8 cellular contexts compared by ENCODE assay signal in genomic region chr11:108121274-108122155, GRCh38. TPM values are rescaled to one million over a fixed set of nuclear protein-coding genes. Genes with fewer than 3 reads are reported as not detected.
DNase-seq lines count a peak whose midpoint lies in the region; ATAC-seq and TF ChIP-seq lines count a peak whose summit lies in the region.

Gene ACAT1 (plus strand): TSS chr11:108121567. CDS start chr11:108121607, 40 bp downstream.

- peak within 1 kb of the TSS; percentile 80 for H3K4me3 ChIP-seq in AG09309 (ENCODE audit: control insufficient read depth, low read depth, low read length)

- TF ChIP-seq CTCF in AG09309 (IDR thresholded peaks at IDR 0.05; ENCODE audit: control insufficient read depth, insufficient read depth, low read depth, low read length, missing control alignments) (peak; percentile 15), activated B cell treated with CpG ODN at 0.5 μM for 24 hours (IDR thresholded peaks at IDR 0.05) (no peak)

- ATAC-seq in GM18909 (IDR thresholded peaks at IDR 0.05; ENCODE audit: poor library complexity, unreplicated experiment): peak; percentile 97
- ATAC-seq in HG03175 (IDR thresholded peaks at IDR 0.05; ENCODE audit: unreplicated experiment): peak; percentile 98
- ATAC-seq in activated B cell treated with CpG ODN at 0.5 μM for 24 hours (ENCODE audit: low read depth): peak; percentile 99

- H3K4me3 Mint-ChIP-seq in activated B cell treated with CpG ODN at 0.5 μM for 24 hours: peak within 1 kb of the TSS; percentile 87

- POLR2A ChIA-PET in activated B cell treated with CpG ODN at 0.5 μM for 24 hours (lab: Charles Lee): interaction anchor here (0.7 kb wide), 2 partner anchors 543 to 554 kb away, joined by 3 to 4 read pairs; partner anchors contain the start of gene DDX10

- no peaks in the 10 kb centered on the region for H3K9me3 Mint-ChIP-seq in activated B cell treated with CpG ODN at 0.5 μM for 24 hours

- peak within 1 kb of the TSS; percentile 80 for H3K27ac ChIP-seq in caudate nucleus (ENCODE audit: low read depth, low read length)

- H3K27me3 Mint-ChIP-seq in activated B cell treated with CpG ODN at 0.5 μM for 24 hours: no peaks in the 10 kb centered on the region

- intact Hi-C loops in activated B cell treated with CpG ODN at 0.5 μM for 24 hours (cut with micrococcal nuclease): loop anchor here (1.0 to 10.0 kb wide), 11 partner anchors 40 to 557 kb away; partner anchors contain the start of genes ALKBH8, C11orf65, DDX10 and POGLUT3

- peaks cover 39% of the 10 kb centered on the region for H3K4me1 Mint-ChIP-seq in activated B cell treated with CpG ODN at 0.5 μM for 24 hours

- peak; percentile 40 for DNase-seq in AG09309 (ENCODE audit: low read depth)
- peak; percentile 89 for DNase-seq in NCI-H226
- DNase-seq in activated B cell treated with CpG ODN at 0.5 μM for 24 hours: peak; percentile 96
- DNase-seq in caudate nucleus (lab: John Stamatoyannopoulos, UW): peak in 60 of 61 donors; percentile 37 to 96 (median 89)
- peak; percentile 92 for DNase-seq in inferior parietal cortex (ENCODE audit: extremely low spot score)
- peak; percentile 97 for DNase-seq in stimulated activated CD4-positive, alpha-beta T cell treated with anti-CD3 and anti-CD28 coated beads, Interleukin-12 subunit alpha, Interleukin-12 subunit beta, amount 100 ng/mL, for 4 hours

- CTCF ChIA-PET in activated B cell treated with CpG ODN at 0.5 μM for 24 hours (lab: Charles Lee): no interaction called here

- H3K27ac Mint-ChIP-seq in activated B cell treated with CpG ODN at 0.5 μM for 24 hours: peak within 1 kb of the TSS; percentile 56

- H3K36me3 Mint-ChIP-seq in activated B cell treated with CpG ODN at 0.5 μM for 24 hours (ENCODE audit: low read depth): peaks cover 5% of the 10 kb centered on the region

RNA-seq across cellular contexts. Expression of gene ACAT1, which starts in this region (rescaled TPM):
- 50.1 and 51.1 TPM in 2 replicates for total RNA-seq in activated B cell treated with CpG ODN at 0.5 μM for 24 hours

Comparison
In these comparisons a context has a peak if more than half of its experiments do, and no peak if none do; other contexts are left out.
1. Peak in every context shown above with its lines: DNase-seq, ATAC-seq, H3K4me3 ChIP-seq and H3K27ac ChIP-seq.
2. DNase-seq: peak in every context shown above with its lines; median percentile 97 in stimulated activated CD4-positive, alpha-beta T cell treated with anti-CD3 and anti-CD28 coated beads, Interleukin-12 subunit alpha, Interleukin-12 subunit beta, amount 100 ng/mL, for 4 hours; 96 in activated B cell treated with CpG ODN at 0.5 μM for 24 hours; 92 in inferior parietal cortex; 89 in NCI-H226; 89 in caudate nucleus; 40 in AG09309.